Comparison of ENCODE assay signal across 21 cellular contexts in genomic region chr16:22213236-22213635, GRCh38. TPM values are rescaled to one million over a fixed set of nuclear protein-coding genes. Genes with fewer than 3 reads are reported as not detected.
A peak's percentile ranks its signal among the peaks of the same experiment; 100 is the strongest.
DNase-seq lines count a peak whose midpoint lies in the region; ATAC-seq and TF ChIP-seq lines count a peak whose summit lies in the region.
"Had no signal": no experiment of that assay in that cellular context is flagged by ENCODE, and none has a peak within 500 bp of the region (broad histone marks: within the 10 kb centered on the region; RNA-seq: fewer than 3 reads in every experiment).

No MANE protein-coding gene starts in this region.

- H3K36me3 ChIP-seq in gastroesophageal sphincter = peaks cover 0 to 37% of the 10 kb centered on the region in 2 donors

- H3K27ac ChIP-seq in 22Rv1 (peak overlapping the region; percentile 92), C4-2B (peak overlapping the region; percentile 91), gastroesophageal sphincter (no peak overlapping the region)
- H3K27ac ChIP-seq: KMS-11 had no signal

- H3K4me1 Mint-ChIP-seq in stimulated activated effector memory CD8-positive, alpha-beta T cell treated with anti-CD3 and anti-CD28 coated beads, Interleukin-12 subunit alpha, Interleukin-12 subunit beta, amount 100 ng/mL, for 72 hours = peaks cover 22% of the 10 kb centered on the region

- peak overlapping the region; percentile 16 for H3K27ac Mint-ChIP-seq in stimulated activated effector memory CD8-positive, alpha-beta T cell treated with anti-CD3 and anti-CD28 coated beads, Interleukin-12 subunit alpha, Interleukin-12 subunit beta, amount 100 ng/mL, for 72 hours

- 69 to 85% methylated on average over 2 to 4 of the region's 4 CpGs for WGBS in gastroesophageal sphincter (ENCODE audit: low coverage in 1 of 2), 2 donors

- ATAC-seq in gastroesophageal sphincter (peak; percentile 60), HG02798 (IDR thresholded peaks at IDR 0.05; ENCODE audit: poor library complexity, unreplicated experiment) (no peak), GM19023 (IDR thresholded peaks at IDR 0.05; ENCODE audit: unreplicated experiment) (no peak), GM21723 (IDR thresholded peaks at IDR 0.05; ENCODE audit: unreplicated experiment) (no peak)
- no peak for ATAC-seq in stimulated activated effector memory CD8-positive, alpha-beta T cell treated with anti-CD3 and anti-CD28 coated beads, Interleukin-12 subunit alpha, Interleukin-12 subunit beta, amount 100 ng/mL, for 72 hours

- no peaks in the 10 kb centered on the region for H3K27me3 ChIP-seq in gastroesophageal sphincter
- H3K27me3 ChIP-seq: BE2C had no signal

- peaks cover 26% of the 10 kb centered on the region for H3K36me3 Mint-ChIP-seq in stimulated activated effector memory CD8-positive, alpha-beta T cell treated with anti-CD3 and anti-CD28 coated beads, Interleukin-12 subunit alpha, Interleukin-12 subunit beta, amount 100 ng/mL, for 72 hours

- TF ChIP-seq CTCF in 22Rv1 (IDR thresholded peaks at IDR 0.05) (no peak), C4-2B (conservative IDR thresholded peaks at IDR 0.05) (no peak), gastroesophageal sphincter (IDR thresholded peaks at IDR 0.05) (no peak)

- no peak for TF ChIP-seq EP300 in gastroesophageal sphincter (IDR thresholded peaks at IDR 0.05)

- H3K4me3 ChIP-seq in gastroesophageal sphincter = no peak overlapping the region

- peaks cover 0 to 73% (median 8%) of the 10 kb centered on the region in 3 donors for H3K4me1 ChIP-seq in gastroesophageal sphincter
- H3K4me1 ChIP-seq: BE2C, Caco-2 had no signal

- no peak overlapping the region for H3K4me3 Mint-ChIP-seq in stimulated activated effector memory CD8-positive, alpha-beta T cell treated with anti-CD3 and anti-CD28 coated beads, Interleukin-12 subunit alpha, Interleukin-12 subunit beta, amount 100 ng/mL, for 72 hours
- H3K4me3 Mint-ChIP-seq: CD4-positive, alpha-beta memory T cell had no signal

- no peaks in the 10 kb centered on the region for H3K9me3 ChIP-seq in gastroesophageal sphincter
- H3K9me3 ChIP-seq: Caco-2 had no signal

- no peak for TF ChIP-seq POLR2A in gastroesophageal sphincter (IDR thresholded peaks at IDR 0.05)

- no peaks in the 10 kb centered on the region for H3K9me3 Mint-ChIP-seq in stimulated activated effector memory CD8-positive, alpha-beta T cell treated with anti-CD3 and anti-CD28 coated beads, Interleukin-12 subunit alpha, Interleukin-12 subunit beta, amount 100 ng/mL, for 72 hours

- DNase-seq in stimulated activated effector memory CD8-positive, alpha-beta T cell treated with anti-CD3 and anti-CD28 coated beads, Interleukin-12 subunit alpha, Interleukin-12 subunit beta, amount 100 ng/mL, for 72 hours (ENCODE audit: low spot score in 2 of 2) = no peak
- DNase-seq: BE2C; Caco-2; CD4-positive, alpha-beta memory T cell; DND-41; IMR-90; NCI-H1092 treated with DMSO at 0.1 percent for 48 hours; NCI-H146; NCI-H2029 treated with DMSO at 0.1 percent for 48 hours; NCI-H345; OCI-M1 had no signal

RNA-seq across cellular contexts. Expression of gene EEF2K, which starts 7.2 kb away (rescaled TPM):
- total RNA-seq in gastroesophageal sphincter = 10 to 100 TPM; 31.3 to 38.9 (median 34.8) TPM

RNA-seq across cellular contexts. Expression of gene SDR42E2, which starts 50.9 kb away (rescaled TPM):
- total RNA-seq in gastroesophageal sphincter = not detected
- total RNA-seq: A673, Caco-2, H1, IMR-90, SK-MEL-5 had no signal

Comparison
In these comparisons a context has a peak if more than half of its experiments do, and no peak if none do; other contexts are left out.
1. H3K27ac ChIP-seq: peak in 22Rv1 (single experiment) and C4-2B (single experiment); none in gastroesophageal sphincter (0 of 4).